8 cellular contexts compared by ENCODE assay signal in genomic region chr17:58658804-58659713, GRCh38. TPM values are rescaled to one million over a fixed set of nuclear protein-coding genes. Genes with fewer than 3 reads are reported as not detected.
DNase-seq lines count a peak whose midpoint lies in the region; ATAC-seq and TF ChIP-seq lines count a peak whose summit lies in the region.

No MANE protein-coding gene starts in this region.

- H3K27me3 ChIP-seq in HUES64 (ENCODE audit: insufficient read depth, low read length) = no peaks in the 10 kb centered on the region
- no peaks in the 10 kb centered on the region; the same call in 1 of the 2 replicates for H3K27me3 ChIP-seq in OCI-LY1 (ENCODE audit: insufficient read depth, low read length)
- no peaks in the 10 kb centered on the region for H3K27me3 ChIP-seq in esophagus (ENCODE audit: control insufficient read depth in 1 of 2, insufficient read depth in 2 of 2, low read length in 2 of 2)
- no peaks in the 10 kb centered on the region for H3K27me3 ChIP-seq in mucosa of rectum (ENCODE audit: control insufficient read depth in 2 of 2, insufficient read depth in 2 of 2, low read length in 2 of 2)

- peak overlapping the region; percentile 53 for H3K4me3 ChIP-seq in HUES64 (ENCODE audit: low read length)
- H3K4me3 ChIP-seq in OCI-LY1 (ENCODE audit: low read depth, low read length, poor library complexity, severe bottlenecking) = peak overlapping the region; percentile 44
- peak overlapping the region; percentile 16 to 37 for H3K4me3 ChIP-seq in esophagus (ENCODE audit: low read depth in 1 of 2, low read length in 2 of 2)
- peak overlapping the region; percentile 59 to 78 for H3K4me3 ChIP-seq in mucosa of rectum (ENCODE audit: low read length in 2 of 2)

- H3K9me3 ChIP-seq in HUES64 (ENCODE audit: insufficient read depth, low read depth, low read length) (no peaks in the 10 kb centered on the region), OCI-LY1 (ENCODE audit: low read length) (no peaks in the 10 kb centered on the region), esophagus (ENCODE audit: control insufficient read depth in 2 of 2, insufficient read depth in 1 of 2, low read depth in 1 of 2, low read length in 1 of 2) (no peaks in the 10 kb centered on the region), mucosa of rectum (ENCODE audit: control insufficient read depth in 2 of 2, low read length in 2 of 2) (no peaks in the 10 kb centered on the region)

- ATAC-seq in GM21381 (IDR thresholded peaks at IDR 0.05; ENCODE audit: unreplicated experiment) = peak; percentile 75

- peak overlapping the region; percentile 68 for H3K4me2 ChIP-seq in OCI-LY1 (ENCODE audit: low read length)

- no peaks in the 10 kb centered on the region for H3K36me3 ChIP-seq in HUES64 (ENCODE audit: insufficient read depth, low read length)
- no peaks in the 10 kb centered on the region for H3K36me3 ChIP-seq in OCI-LY1 (ENCODE audit: insufficient read depth, low read length)
- no peaks in the 10 kb centered on the region for H3K36me3 ChIP-seq in esophagus (ENCODE audit: control insufficient read depth in 2 of 2, insufficient read depth in 2 of 2, low read length in 1 of 2)
- no peaks in the 10 kb centered on the region for H3K36me3 ChIP-seq in mucosa of rectum (ENCODE audit: control insufficient read depth in 2 of 2, insufficient read depth in 2 of 2, low read length in 2 of 2)

- no peaks in the 10 kb centered on the region for H3K9me2 ChIP-seq in OCI-LY1 (ENCODE audit: low read depth, low read length)

- WGBS in HUES64 = 3% methylated on average over 36 of the region's 38 CpGs
- 1 to 2% methylated on average over 38 of the region's 38 CpGs for WGBS in esophagus, 2 donors

- TF ChIP-seq CTCF in OCI-LY1 (IDR thresholded peaks at IDR 0.05; ENCODE audit: low read length) = no peak

- peak overlapping the region; percentile 92 for H3K9ac ChIP-seq in HUES64 (ENCODE audit: low read depth, low read length)
- H3K9ac ChIP-seq in OCI-LY1 (ENCODE audit: low read length) = peak overlapping the region; percentile 53
- peak overlapping the region; percentile 73 to 81 for H3K9ac ChIP-seq in mucosa of rectum (ENCODE audit: low read depth in 1 of 2, low read length in 2 of 2)

- H4K20me1 ChIP-seq in OCI-LY1 (ENCODE audit: insufficient read depth, low read length) = no peaks in the 10 kb centered on the region

- H3K4me1 ChIP-seq in HUES64 (ENCODE audit: insufficient read depth, low read length) = 0 out of 2 replicates have a peak, but pooled peaks cover 6% of the 10 kb centered on the region
- H3K4me1 ChIP-seq in OCI-LY1 (ENCODE audit: insufficient read depth, low read length, severe bottlenecking) = peaks cover 7% of the 10 kb centered on the region
- H3K4me1 ChIP-seq in esophagus (ENCODE audit: control insufficient read depth in 2 of 2, insufficient read depth in 2 of 2, low read length in 1 of 2) = no peaks in the 10 kb centered on the region
- no peaks in the 10 kb centered on the region for H3K4me1 ChIP-seq in mucosa of rectum (ENCODE audit: control insufficient read depth in 2 of 2, insufficient read depth in 2 of 2, low read length in 2 of 2)

- H2AFZ ChIP-seq in OCI-LY1 (ENCODE audit: low read length) = no peak overlapping the region; the same call in 1 of the 2 replicates

- DNase-seq in COR-L47 (lab: John Stamatoyannopoulos, UW) (peak; percentile 93), activated T-cell treated with anti-CD3 and anti-CD28 coated beads for 48 hours (ENCODE audit: low read depth) (peak; percentile 57)
- DNase-seq in stimulated activated CD8-positive, alpha-beta memory T cell treated with anti-CD3 and anti-CD28 coated beads, Interleukin-4, amount 100 ng/mL, for 24 hours (ENCODE audit: low read depth) = peak; percentile 51

- H3K79me2 ChIP-seq in OCI-LY1 (ENCODE audit: insufficient read depth, low read length) = no peaks in the 10 kb centered on the region

- peak overlapping the region; percentile 67 for H3K27ac ChIP-seq in HUES64 (ENCODE audit: low read depth, low read length)
- no peak overlapping the region for H3K27ac ChIP-seq in OCI-LY1 (ENCODE audit: low read depth, low read length, poor library complexity, severe bottlenecking)
- peak overlapping the region; percentile 57 to 68 for H3K27ac ChIP-seq in esophagus (ENCODE audit: low read depth in 2 of 2, low read length in 1 of 2)
- H3K27ac ChIP-seq in mucosa of rectum (ENCODE audit: low read depth in 2 of 2, low read length in 2 of 2) = peak overlapping the region; percentile 67 to 70

- no peaks in the 10 kb centered on the region for H3F3A ChIP-seq in OCI-LY1 (ENCODE audit: insufficient read depth, low read length)

RNA-seq across cellular contexts. Expression of gene TEX14, which starts 32.8 kb away (rescaled TPM):
- polyA plus RNA-seq in HUES64 (2013, experiment 1 of 2) = 0.45 TPM
- polyA plus RNA-seq in HUES64 (2013, experiment 2 of 2) = 0.95 TPM
- under 1 TPM; 0.02 to 0.05 TPM for polyA plus RNA-seq in esophagus

RNA-seq across cellular contexts. Expression of gene RAD51C, which starts 33.3 kb away (rescaled TPM):
- 32.4 TPM for polyA plus RNA-seq in HUES64 (2013, experiment 1 of 2)
- polyA plus RNA-seq in HUES64 (2013, experiment 2 of 2) = 33.2 TPM
- polyA plus RNA-seq in esophagus = 10 to 100 TPM; 13.5 to 14.8 TPM
